7 cellular contexts compared by ENCODE assay signal in the genomic region with DNA sequence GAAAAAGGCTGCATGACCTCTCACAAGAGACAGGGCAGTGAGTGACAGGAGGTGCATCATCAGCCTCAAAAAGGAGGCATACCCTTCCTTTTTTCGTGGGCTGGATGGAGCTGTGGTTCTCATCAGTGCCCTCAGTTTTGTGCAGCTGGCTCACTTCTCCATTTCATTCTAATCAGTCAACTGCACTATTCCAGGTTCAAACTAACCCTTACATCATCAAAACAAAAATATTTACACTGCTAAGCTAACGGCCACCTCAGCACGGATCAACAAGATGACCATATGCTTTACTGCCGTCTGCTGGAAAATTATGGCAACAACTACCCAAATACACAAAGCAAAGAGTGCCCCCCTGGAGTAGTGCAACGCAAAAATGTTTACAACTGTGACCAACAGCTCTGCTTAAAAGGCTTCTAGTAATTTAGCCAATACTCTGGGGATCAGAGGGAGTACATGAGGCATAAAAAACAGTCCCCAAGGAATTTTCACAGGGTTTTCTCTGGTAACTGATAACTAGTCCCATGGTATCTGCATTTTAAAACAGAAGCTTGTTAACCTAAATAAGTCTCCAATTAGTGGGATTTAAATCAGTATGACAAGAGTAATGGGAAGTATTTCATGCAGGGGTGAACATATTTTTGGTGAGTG. TPM values are rescaled to one million over a fixed set of nuclear protein-coding genes. Genes with fewer than 3 reads are reported as not detected.
DNase-seq lines count a peak whose midpoint lies in the region; ATAC-seq and TF ChIP-seq lines count a peak whose summit lies in the region.

No MANE protein-coding gene starts in this region.

- no peaks in the 10 kb centered on the region for H3K79me2 ChIP-seq in H9 (ENCODE audit: insufficient read depth, low read length)

- DNase-seq in H9 (no peak), RPMI7951 (ENCODE audit: low read depth) (peak; percentile 62), epithelial cell of proximal tubule (ENCODE audit: low read depth) (peak; percentile 41), natural killer cell (peak; percentile 17)
- DNase-seq in effector CD4-positive, alpha-beta T cell, result no peak

- H4K5ac ChIP-seq in H9 (ENCODE audit: insufficient read length, low read depth, low read length), result no peak overlapping the region

- H2BK20ac ChIP-seq in H9 (ENCODE audit: low read depth, low read length, poor library complexity, severe bottlenecking), result no peak overlapping the region

- no peaks in the 10 kb centered on the region for H3K79me1 ChIP-seq in H9 (ENCODE audit: insufficient read depth, low read depth, low read length, poor library complexity, severe bottlenecking)

- no peak overlapping the region for H3T11ph ChIP-seq in H9 (ENCODE audit: low read length)

- no peak overlapping the region for H2BK5ac ChIP-seq in H9 (ENCODE audit: insufficient read length, low read length)

- H3K56ac ChIP-seq in H9 (ENCODE audit: insufficient read length, low read depth, low read length), result no peak overlapping the region

- no peak overlapping the region for H2BK120ac ChIP-seq in H9 (ENCODE audit: low read depth, low read length, poor library complexity, severe bottlenecking)

- no peak overlapping the region for H3K4me3 Mint-ChIP-seq in H9
- H3K4me3 Mint-ChIP-seq in natural killer cell, result peak overlapping the region; percentile 40

- H3K9ac ChIP-seq in H9 (ENCODE audit: extremely low read depth, insufficient read length, low read length), result no peak overlapping the region

- H3K36me3 Mint-ChIP-seq in H9 (ENCODE audit: insufficient read depth in 1 of 3, low read depth in 3 of 3), result no peaks in the 10 kb centered on the region
- no peaks in the 10 kb centered on the region for H3K36me3 Mint-ChIP-seq in natural killer cell

- H4K8ac ChIP-seq in H9 (replicated peaks; ENCODE audit: insufficient read length, low read depth, low read length), result no peak overlapping the region

- no peak overlapping the region for H3K23ac ChIP-seq in H9 (ENCODE audit: insufficient read length, low read depth, low read length)

- H3K9me3 ChIP-seq in H9 (ENCODE audit: control insufficient read depth, low read depth, low read length), result no peaks in the 10 kb centered on the region

- no peaks in the 10 kb centered on the region for H3K27me3 Mint-ChIP-seq in H9 (ENCODE audit: low read depth)
- no peaks in the 10 kb centered on the region for H3K27me3 Mint-ChIP-seq in natural killer cell (ENCODE audit: low read depth in 2 of 2)

- no peak overlapping the region for H3K4me2 ChIP-seq in H9 (ENCODE audit: insufficient read depth, insufficient read length, low read length)

- intact Hi-C loops in natural killer cell (cut with micrococcal nuclease), result loop anchor here (1.0 to 10.0 kb wide), 5 partner anchors 151 to 596 kb away; no protein-coding TSS in a partner anchor

- no peak overlapping the region for H3K27ac ChIP-seq in H9 (ENCODE audit: insufficient read length, low read depth, low read length)

- H3K18ac ChIP-seq in H9 (ENCODE audit: insufficient read length, low read depth, low read length), result no peak overlapping the region

- WGBS in H9 (ENCODE audit: extremely low coverage, insufficient read length, low lambda C conversion rate), result no CpG with 5 or more reads among the region's 5 CpGs

- H3K4me3 ChIP-seq in GM12875 (ENCODE audit: low read depth, low read length), result no peak overlapping the region
- no peak overlapping the region for H3K4me3 ChIP-seq in epithelial cell of proximal tubule (ENCODE audit: low read depth, low read length)

- H2BK12ac ChIP-seq in H9 (ENCODE audit: insufficient read length, low read depth, low read length), result no peak overlapping the region

- H4K91ac ChIP-seq in H9 (ENCODE audit: insufficient read length, low read depth, low read length), result no peak overlapping the region

- no peaks in the 10 kb centered on the region for H3K9me3 Mint-ChIP-seq in H9
- no peaks in the 10 kb centered on the region for H3K9me3 Mint-ChIP-seq in natural killer cell

- H3K4ac ChIP-seq in H9 (ENCODE audit: low read depth, low read length), result no peak overlapping the region

- H3K27me3 ChIP-seq in H9 (ENCODE audit: insufficient read depth, low read length), result no peaks in the 10 kb centered on the region

- H3K23me2 ChIP-seq in H9 (ENCODE audit: insufficient read length, low read depth, low read length, poor library complexity, severe bottlenecking), result no peaks in the 10 kb centered on the region

- peak; percentile 64 to 93 (median 84) for ATAC-seq in natural killer cell

- TF ChIP-seq CTCF in GM12875 (IDR thresholded peaks at IDR 0.05; ENCODE audit: borderline replicate concordance, insufficient read depth, low read depth, low read length) (peak; percentile 69; the same call in 1 of the 2 replicates), H9 (conservative IDR thresholded peaks at IDR 0.05) (peak; percentile 67), LNCAP (IDR thresholded peaks at IDR 0.05) (peak; percentile 89), epithelial cell of proximal tubule (conservative IDR thresholded peaks at IDR 0.05; ENCODE audit: low read depth, low read length) (peak; percentile 91), natural killer cell (IDR thresholded peaks at IDR 0.05) (peak; percentile 58)

- H3K27ac Mint-ChIP-seq in H9 (peak overlapping the region in 2 of 3 experiments; percentile 27 to 56; a peak in 3 of 7 replicates), natural killer cell (peak overlapping the region in 1 of 2 donors; percentile 69)

- no peak overlapping the region for H2AFZ ChIP-seq in H9 (ENCODE audit: low read length)

- H3K4me1 ChIP-seq in H9 (ENCODE audit: insufficient read depth, low read length), result no peaks in the 10 kb centered on the region

- H2BK15ac ChIP-seq in H9 (ENCODE audit: low read depth, low read length), result no peak overlapping the region

- H2AK5ac ChIP-seq in H9 (ENCODE audit: insufficient read length, low read length), result no peak overlapping the region

- no peaks in the 10 kb centered on the region for H4K20me1 ChIP-seq in H9 (ENCODE audit: control insufficient read depth, insufficient read depth, insufficient read length)

- H3K14ac ChIP-seq in H9 (ENCODE audit: insufficient read depth, low read length), result no peak overlapping the region

- H3K4me1 Mint-ChIP-seq in H9, result peaks cover 18 to 20% of the 10 kb centered on the region in 2 experiments
- peaks cover 6% of the 10 kb centered on the region in 2 donors for H3K4me1 Mint-ChIP-seq in natural killer cell

RNA-seq across cellular contexts. Expression of gene KCNV2, which starts 10.8 kb away (rescaled TPM):
- total RNA-seq in H9 (2021) (not detected in 2 replicates), epithelial cell of proximal tubule (not detected in 2 replicates), natural killer cell (not detected)
- not detected in 2 replicates for total RNA-seq in RPMI7951 (2014; rRNA removed; shearing (Covaris generic))

Comparison
In these comparisons a context has a peak if more than half of its experiments do, and no peak if none do; other contexts are left out.
1. DNase-seq: peak in RPMI7951 (single experiment), epithelial cell of proximal tubule (single experiment) and natural killer cell (single experiment); none in H9 (single experiment) and effector CD4-positive, alpha-beta T cell (single experiment).
2. Peak in every context shown above with its lines, with median percentiles within 50 percentile points of each other: CTCF ChIP-seq.